8 cellular contexts compared by ENCODE assay signal in genomic region chr11:61429346-61429690, GRCh38. TPM values are rescaled to one million over a fixed set of nuclear protein-coding genes. Genes with fewer than 3 reads are reported as not detected.
A peak's percentile ranks its signal among the peaks of the same experiment; 100 is the strongest.
DNase-seq lines count a peak whose midpoint lies in the region; ATAC-seq and TF ChIP-seq lines count a peak whose summit lies in the region.

No MANE protein-coding gene starts in this region.

- peak; percentile 69 for DNase-seq in Calu3
- peak; percentile 89 for DNase-seq in activated effector memory CD4-positive, alpha-beta T cell treated with anti-CD3 and anti-CD28 coated beads, Interleukin-2, amount 50 U/mL, for 16 hours
- DNase-seq in foreskin melanocyte: peak; percentile 52
- DNase-seq in osteocyte (ENCODE audit: extremely low spot score, unreplicated experiment): peak; percentile 90
- DNase-seq in type B pancreatic cell (ENCODE audit: extremely low spot score, unreplicated experiment): peak; percentile 83

- no peaks in the 10 kb centered on the region for H3K4me1 Mint-ChIP-seq in Calu3 (ENCODE audit: low read depth, unreplicated experiment)
- H3K4me1 Mint-ChIP-seq in osteocyte (ENCODE audit: unreplicated experiment): peaks cover 33% of the 10 kb centered on the region
- H3K4me1 Mint-ChIP-seq in type B pancreatic cell (ENCODE audit: unreplicated experiment): peaks cover 14% of the 10 kb centered on the region

- CTCF ChIA-PET in Calu3 (lab: Charles Lee): interaction anchor here (0.6 to 1.2 kb wide), 5 partner anchors 17 to 67 kb away, joined by 3 to 5 read pairs (median 4); partner anchors contain the start of genes CYB561A3 and TMEM138

- ATAC-seq in GM19438 (IDR thresholded peaks at IDR 0.05; ENCODE audit: low read depth, unreplicated experiment): peak; percentile 57
- peak; percentile 47 for ATAC-seq in HG03521 (IDR thresholded peaks at IDR 0.05; ENCODE audit: unreplicated experiment)

- H3K4me3 Mint-ChIP-seq in Calu3 (ENCODE audit: low read depth, unreplicated experiment) (peak overlapping the region; percentile 93), osteocyte (ENCODE audit: unreplicated experiment) (peak overlapping the region; percentile 95), type B pancreatic cell (peak overlapping the region; percentile 98)

- TF ChIP-seq CTCF in Calu3 (IDR thresholded peaks at IDR 0.05; ENCODE audit: unreplicated experiment) (no peak), osteocyte (IDR thresholded peaks at IDR 0.05) (peak; percentile 47), type B pancreatic cell (conservative IDR thresholded peaks at IDR 0.05) (peak; percentile 64)

- H3K36me3 Mint-ChIP-seq in Calu3 (ENCODE audit: insufficient read depth, unreplicated experiment): peaks cover 73% of the 10 kb centered on the region
- H3K36me3 Mint-ChIP-seq in osteocyte (ENCODE audit: unreplicated experiment): peaks cover 31% of the 10 kb centered on the region
- peaks cover 21% of the 10 kb centered on the region for H3K36me3 Mint-ChIP-seq in type B pancreatic cell

- H3K27me3 Mint-ChIP-seq in Calu3 (ENCODE audit: unreplicated experiment) (no peaks in the 10 kb centered on the region), osteocyte (ENCODE audit: unreplicated experiment) (no peaks in the 10 kb centered on the region), type B pancreatic cell (no peaks in the 10 kb centered on the region)

- H3K27ac Mint-ChIP-seq in Calu3 (ENCODE audit: unreplicated experiment) (peak overlapping the region; percentile 98), osteocyte (ENCODE audit: unreplicated experiment) (peak overlapping the region; percentile 98), type B pancreatic cell (peak overlapping the region; percentile 98)

- H3K9me3 Mint-ChIP-seq in Calu3 (ENCODE audit: low read depth, unreplicated experiment): no peaks in the 10 kb centered on the region
- H3K9me3 Mint-ChIP-seq in osteocyte (ENCODE audit: unreplicated experiment): no peaks in the 10 kb centered on the region
- no peaks in the 10 kb centered on the region for H3K9me3 Mint-ChIP-seq in type B pancreatic cell

- BruUV-seq in Calu3 (replicated peaks; lab: Mats Ljungman, UMichigan): no TSS peak

- intact Hi-C loops in Calu3 (cut with micrococcal nuclease; ENCODE audit: unreplicated experiment): no loop called here

TF ChIP-seq in PFSK-1, 5 proteins besides CTCF, POLR2A, EP300 and RAD21:
- TF ChIP-seq SIN3A (IDR thresholded peaks at IDR 0.05; ENCODE audit: borderline replicate concordance, insufficient read depth, low read length): no peak
- peak; percentile 34; the same call in 1 of the 2 replicates for TF ChIP-seq POLR2AphosphoS5 (IDR thresholded peaks at IDR 0.05; ENCODE audit: low read depth, low read length)

RNA-seq across cellular contexts. Expression of gene CPSF7, which starts 0.5 kb away (rescaled TPM):
- total RNA-seq in Calu3 (2022) (86.6 and 96.3 TPM in 2 replicates), osteocyte (80.0 and 82.7 TPM in 2 replicates), type B pancreatic cell (ENCODE audit: low replicate concordance) (86.9 and 129 TPM in 2 replicates)
- 53.8 TPM for polyA plus RNA-seq in PFSK-1 (2012; ENCODE audit: insufficient read length, low read depth)

RNA-seq across cellular contexts. Expression of gene SDHAF2, which starts 0.6 kb away (rescaled TPM):
- total RNA-seq in Calu3 (2022): 41.9 and 42.1 TPM in 2 replicates
- 47.9 TPM for polyA plus RNA-seq in PFSK-1 (2012; ENCODE audit: insufficient read length, low read depth)
- 35.7 and 40.5 TPM in 2 replicates for total RNA-seq in osteocyte
- 41.7 and 49.8 TPM in 2 replicates for total RNA-seq in type B pancreatic cell (ENCODE audit: low replicate concordance)

RNA-seq across cellular contexts. Expression of gene TMEM216, which starts 36.9 kb away (rescaled TPM):
- 10.6 and 11.0 TPM in 2 replicates for total RNA-seq in Calu3 (2022)
- polyA plus RNA-seq in PFSK-1 (2012; ENCODE audit: insufficient read length, low read depth): 8.7 TPM
- total RNA-seq in osteocyte: 11.3 and 11.4 TPM in 2 replicates
- total RNA-seq in type B pancreatic cell (ENCODE audit: low replicate concordance): 14.8 and 19.9 TPM in 2 replicates

Comparison
In these comparisons a context has a peak if more than half of its experiments do, and no peak if none do; other contexts are left out.
1. Peak in every context shown above with its lines: DNase-seq and ATAC-seq.